17 cellular contexts compared by ENCODE assay signal in genomic region chr2:241065355-241065803, GRCh38. TPM values are rescaled to one million over a fixed set of nuclear protein-coding genes. Genes with fewer than 3 reads are reported as not detected.
DNase-seq lines count a peak whose midpoint lies in the region; ATAC-seq and TF ChIP-seq lines count a peak whose summit lies in the region.
"Had no signal": no experiment of that assay in that cellular context is flagged by ENCODE, and none has a peak within 500 bp of the region (broad histone marks: within the 10 kb centered on the region; RNA-seq: fewer than 3 reads in every experiment).

No MANE protein-coding gene starts in this region.

- no peak for TF ChIP-seq CTCF in GM13976 (IDR thresholded peaks at IDR 0.05; ENCODE audit: borderline replicate concordance, control extremely low read depth, extremely low read depth, insufficient read depth, missing control alignments)
- no peak for TF ChIP-seq CTCF in brain microvascular endothelial cell (IDR thresholded peaks at IDR 0.05; ENCODE audit: low read depth, low read length, missing control alignments)

- in situ Hi-C loops in GM13976 (cut with MboI; ENCODE audit: low sequenced_read_pairs, unreplicated experiment) (no loop called here), brain microvascular endothelial cell (cut with HindIII; ENCODE audit: low pct_ligation_motif_present, low sequenced_read_pairs) (no loop called here)

- no peak for ATAC-seq in GM18873 (IDR thresholded peaks at IDR 0.05; ENCODE audit: low FRiP score, unreplicated experiment)

- DNase-seq in NCI-H510A treated with DMSO at 0.1 percent for 48 hours (lab: John Stamatoyannopoulos, UW) (peak; percentile 54), NCI-H510A (lab: John Stamatoyannopoulos, UW) (no peak), GM13976 (ENCODE audit: low spot score) (peak; percentile 29), islet precursor cell (peak; percentile 48), posterior vena cava (ENCODE audit: low spot score) (peak; percentile 80), brain microvascular endothelial cell (no peak), NCI-H128 (lab: John Stamatoyannopoulos, UW; ENCODE audit: unreplicated experiment) (no peak)
- DNase-seq: DMS 273 treated with DMSO at 0.1 percent for 48 hours, EL, H9, NCI-H1092, NCI-H1694 treated with DMSO at 0.1 percent for 48 hours, SIG-M5 had no signal

- H3K4me3 ChIP-seq in brain microvascular endothelial cell (ENCODE audit: low read depth, low read length), result no peak overlapping the region
- H3K4me3 ChIP-seq: BLaER1 treated with 17β-estradiol and CSF1 and Interleukin-3, amounts not matched to agents 10 nM and 100 nM had no signal

- no peak overlapping the region for H3K27ac ChIP-seq in brain microvascular endothelial cell
- H3K27ac ChIP-seq: 22Rv1; BLaER1 treated with 17β-estradiol and CSF1 and Interleukin-3, amounts not matched to agents 10 nM and 100 nM; HL-60 had no signal

- intact Hi-C loops in posterior vena cava (cut with DNase I), result no loop called here

- H3K27me3 ChIP-seq in brain microvascular endothelial cell (replicated peaks), result peaks cover 4% of the 10 kb centered on the region
- H3K27me3 ChIP-seq: BLaER1 treated with 17β-estradiol and CSF1 and Interleukin-3, amounts not matched to agents 10 nM and 100 nM had no signal

- H3K36me3 ChIP-seq in brain microvascular endothelial cell (replicated peaks), result no peaks in the 10 kb centered on the region
- H3K36me3 ChIP-seq: BLaER1 treated with 17β-estradiol and CSF1 and Interleukin-3, amounts not matched to agents 10 nM and 100 nM had no signal

RNA-seq across cellular contexts. Expression of gene MTERF4, which starts 36.7 kb away (rescaled TPM):
- 10 to 100 TPM; 17.1 to 17.8 TPM for total RNA-seq in posterior vena cava

Comparison
In these comparisons a context has a peak if more than half of its experiments do, and no peak if none do; other contexts are left out.
1. DNase-seq: peak in NCI-H510A treated with DMSO at 0.1 percent for 48 hours (single experiment), GM13976 (single experiment), islet precursor cell (single experiment) and posterior vena cava (single experiment); none in NCI-H510A (single experiment), brain microvascular endothelial cell (single experiment) and NCI-H128 (single experiment).